Comparison of ENCODE assay signal across 16 cellular contexts in genomic region chr6:158767714-158768113, GRCh38. TPM values are rescaled to one million over a fixed set of nuclear protein-coding genes. Genes with fewer than 3 reads are reported as not detected.
DNase-seq lines count a peak whose midpoint lies in the region; ATAC-seq lines count a peak whose summit lies in the region.
"Had no signal": no experiment of that assay in that cellular context is flagged by ENCODE, and none has a peak within 500 bp of the region (broad histone marks: within the 10 kb centered on the region; RNA-seq: fewer than 3 reads in every experiment).

No MANE protein-coding gene starts in this region.

- no peak overlapping the region for H3K4me3 Mint-ChIP-seq in stimulated activated naive CD8-positive, alpha-beta T cell treated with anti-CD3 and anti-CD28 coated beads, Interleukin-15, Interleukin-2, amounts not matched to agents 100 ng/mL and 50 ng/mL, for 24 hours
- H3K4me3 Mint-ChIP-seq in activated T-helper 17 cell treated with anti-CD3 and anti-CD28 coated beads, Interleukin-2, amount 50 U/mL, for 72 hours: no peak overlapping the region

- H3K4me1 Mint-ChIP-seq in stimulated activated naive CD8-positive, alpha-beta T cell treated with anti-CD3 and anti-CD28 coated beads, Interleukin-15, Interleukin-2, amounts not matched to agents 100 ng/mL and 50 ng/mL, for 24 hours (ENCODE audit: low read depth): peaks cover 33% of the 10 kb centered on the region
- peaks cover 30% of the 10 kb centered on the region for H3K4me1 Mint-ChIP-seq in activated T-helper 17 cell treated with anti-CD3 and anti-CD28 coated beads, Interleukin-2, amount 50 U/mL, for 72 hours

- peaks cover 90% of the 10 kb centered on the region for H3K36me3 Mint-ChIP-seq in stimulated activated naive CD8-positive, alpha-beta T cell treated with anti-CD3 and anti-CD28 coated beads, Interleukin-15, Interleukin-2, amounts not matched to agents 100 ng/mL and 50 ng/mL, for 24 hours (ENCODE audit: low read depth)
- H3K36me3 Mint-ChIP-seq in activated T-helper 17 cell treated with anti-CD3 and anti-CD28 coated beads, Interleukin-2, amount 50 U/mL, for 72 hours (ENCODE audit: low read depth): peaks cover 98% of the 10 kb centered on the region

- no peak for DNase-seq in stimulated activated naive CD8-positive, alpha-beta T cell treated with anti-CD3 and anti-CD28 coated beads, Interleukin-15, Interleukin-2, amounts not matched to agents 100 U/mL and 50 U/mL, for 24 hours
- DNase-seq in left colon (peak in 1 of 2 donors; percentile 24), NCI-H82 treated with DMSO at 0.1 percent for 48 hours (lab: John Stamatoyannopoulos, UW; ENCODE audit: unreplicated experiment) (no peak), NCI-H345 treated with DMSO at 0.1 percent for 48 hours (lab: John Stamatoyannopoulos, UW; ENCODE audit: unreplicated experiment) (no peak)
- DNase-seq: DND-41; effector CD4-positive, alpha-beta T cell; NCI-H1436 treated with DMSO at 0.1 percent for 48 hours; NCI-H446; nucleus accumbens; SK-N-SH; small intestine; WERI-Rb-1 had no signal

- intact Hi-C loops in left colon (cut with DNase I, micrococcal nuclease): no loop called here

- no peaks in the 10 kb centered on the region for H3K27me3 Mint-ChIP-seq in stimulated activated naive CD8-positive, alpha-beta T cell treated with anti-CD3 and anti-CD28 coated beads, Interleukin-15, Interleukin-2, amounts not matched to agents 100 ng/mL and 50 ng/mL, for 24 hours
- H3K27me3 Mint-ChIP-seq in activated T-helper 17 cell treated with anti-CD3 and anti-CD28 coated beads, Interleukin-2, amount 50 U/mL, for 72 hours: no peaks in the 10 kb centered on the region

- no peak for ATAC-seq in stimulated activated naive CD8-positive, alpha-beta T cell treated with anti-CD3 and anti-CD28 coated beads, Interleukin-15, Interleukin-2, amounts not matched to agents 100 U/mL and 50 U/mL, for 24 hours
- ATAC-seq in activated T-helper 17 cell treated with anti-CD3 and anti-CD28 coated beads, Interleukin-2, amount 50 U/mL, for 72 hours (replicated peaks): no peak
- peak; percentile 14 for ATAC-seq in left colon
- ATAC-seq in HG03025 (IDR thresholded peaks at IDR 0.05; ENCODE audit: low FRiP score, unreplicated experiment): no peak
- no peak for ATAC-seq in HG03378 (IDR thresholded peaks at IDR 0.05; ENCODE audit: unreplicated experiment)

- no peaks in the 10 kb centered on the region for H3K9me3 Mint-ChIP-seq in stimulated activated naive CD8-positive, alpha-beta T cell treated with anti-CD3 and anti-CD28 coated beads, Interleukin-15, Interleukin-2, amounts not matched to agents 100 ng/mL and 50 ng/mL, for 24 hours
- no peaks in the 10 kb centered on the region for H3K9me3 Mint-ChIP-seq in activated T-helper 17 cell treated with anti-CD3 and anti-CD28 coated beads, Interleukin-2, amount 50 U/mL, for 72 hours

- peak overlapping the region; percentile 58 for H3K27ac Mint-ChIP-seq in stimulated activated naive CD8-positive, alpha-beta T cell treated with anti-CD3 and anti-CD28 coated beads, Interleukin-15, Interleukin-2, amounts not matched to agents 100 ng/mL and 50 ng/mL, for 24 hours
- H3K27ac Mint-ChIP-seq in activated T-helper 17 cell treated with anti-CD3 and anti-CD28 coated beads, Interleukin-2, amount 50 U/mL, for 72 hours: peak overlapping the region; percentile 93

RNA-seq across cellular contexts. Expression of gene EZR, which starts 51.5 kb away (rescaled TPM):
- 100 to 1,000 TPM; 159 to 212 TPM for total RNA-seq in activated T-helper 17 cell treated with anti-CD3 and anti-CD28 coated beads, Interleukin-2, amount 50 U/mL, for 72 hours
- total RNA-seq in left colon: 100 to 1,000 TPM; 368 to 492 TPM
